Comparison of ENCODE assay signal across 28 cellular contexts in the genomic region with DNA sequence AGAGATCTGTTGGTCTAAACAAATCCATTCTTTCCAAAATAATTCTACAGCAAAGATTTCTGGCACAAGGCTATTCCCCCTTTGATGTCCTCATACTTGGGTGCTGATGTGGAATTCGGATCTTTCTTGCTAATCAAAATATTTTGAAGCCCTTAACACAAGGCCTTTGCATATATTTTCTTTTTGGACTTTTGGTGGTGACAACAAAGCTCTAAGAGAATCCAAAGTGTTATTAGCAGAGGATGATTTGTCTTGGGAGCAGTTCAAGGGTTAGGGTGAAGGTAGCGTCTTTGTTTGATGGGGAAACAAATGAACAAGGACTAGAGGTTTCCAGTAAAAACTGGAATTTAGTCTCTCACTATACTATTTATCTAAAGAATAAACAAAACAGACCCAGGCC.
"Had no signal": no experiment of that assay in that cellular context is flagged by ENCODE, and none has a peak within 500 bp of the region (broad histone marks: within the 10 kb centered on the region; RNA-seq: fewer than 3 reads in every experiment).

No MANE protein-coding gene starts in this region.

- H3K9me3 ChIP-seq: adrenal gland, breast epithelium, gastrocnemius medialis had no signal

- DNase-seq: activated CD4-positive, alpha-beta memory T cell treated with anti-CD3 and anti-CD28 coated beads for 36 hours; activated CD4-positive, alpha-beta T cell treated with anti-CD3 and anti-CD28 coated beads for 36 hours; activated CD4-positive, alpha-beta T cell treated with anti-CD3 and anti-CD28 coated beads, Interleukin-2, amount 10 ng/mL, durations not matched to agents 24 days and 14 days; activated CD4-positive, CD25-positive, alpha-beta regulatory T cell; activated CD4-positive, CD25-positive, alpha-beta regulatory T cell treated with anti-CD3 and anti-CD28 coated beads, Interleukin-2, amount 50 U/mL, for 72 hours; activated CD8-positive, alpha-beta memory T cell treated with anti-CD3 and anti-CD28 coated beads, Interleukin-2, amount 10 ng/mL, durations not matched to agents 7 days and 5 days; activated CD8-positive, alpha-beta memory T cell treated with anti-CD3 and anti-CD28 coated beads, Interleukin-2, amount 50 U/mL, for 4 hours; activated CD8-positive, alpha-beta T cell treated with anti-CD3 and anti-CD28 coated beads, Interleukin-2, amount 10 ng/mL, durations not matched to agents 7 days and 5 days; activated effector memory CD4-positive, alpha-beta T cell treated with anti-CD3 and anti-CD28 coated beads, Interleukin-2, amount 50 U/mL, for 16 hours; activated naive CD4-positive, alpha-beta T cell treated with anti-CD3 and anti-CD28 coated beads for 36 hours; activated naive CD8-positive, alpha-beta T cell treated with anti-CD3 and anti-CD28 coated beads for 36 hours; activated naive CD8-positive, alpha-beta T cell treated with anti-CD3 and anti-CD28 coated beads, Interleukin-2, amount 50 U/mL, for 24 hours; activated T-cell treated with anti-CD3 and anti-CD28 coated beads, Interleukin-2, amount 50 U/mL, for 1 hour; activated T-cell treated with anti-CD3 and anti-CD28 coated beads, Interleukin-2, amount 50 U/mL, for 48 hours; adrenal gland; amygdala; aorta; central memory CD4-positive, alpha-beta T cell; cerebellar nuclear complex; dorsolateral prefrontal cortex; effector memory CD4-positive, alpha-beta T cell; endodermal cell; foreskin keratinocyte; gastrocnemius medialis; T-helper 2 cell had no signal

- H3K4me3 ChIP-seq: adrenal gland, breast epithelium, cardiac muscle cell, coronary artery, dorsolateral prefrontal cortex, gastrocnemius medialis had no signal

- H3K27ac ChIP-seq: adrenal gland, breast epithelium, cardiac muscle cell, coronary artery, dorsolateral prefrontal cortex, foreskin keratinocyte, gastrocnemius medialis had no signal

- H3K4me1 ChIP-seq: adrenal gland, breast epithelium, foreskin keratinocyte, gastrocnemius medialis had no signal

- H3K36me3 ChIP-seq: adrenal gland, breast epithelium, cardiac muscle cell, gastrocnemius medialis had no signal

- H3K27me3 ChIP-seq: adrenal gland, breast epithelium, dorsolateral prefrontal cortex, foreskin keratinocyte, gastrocnemius medialis had no signal
